In the genomic region with DNA sequence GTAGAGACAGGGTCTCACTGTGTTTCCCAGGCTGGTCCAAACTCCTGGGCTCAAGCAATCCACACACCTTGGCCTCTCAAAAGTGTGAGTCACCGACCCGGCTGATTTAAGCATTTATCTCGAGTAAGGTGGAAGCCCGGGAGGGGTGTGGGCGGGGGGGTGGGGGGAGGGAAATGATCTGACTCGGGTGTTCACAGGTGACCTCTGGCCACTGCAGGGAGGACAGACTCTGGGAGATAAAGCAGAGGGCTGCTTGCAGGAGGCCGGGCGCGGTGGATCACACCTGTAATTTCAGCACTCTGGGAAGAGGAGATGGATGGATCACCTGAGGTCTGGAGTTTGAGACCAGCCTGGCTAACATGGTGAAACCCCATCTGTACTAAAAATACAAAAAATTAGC, we compare ENCODE assay signal across 1 cellular context.
TF ChIP-seq lines count a peak whose summit lies in the region.

No MANE protein-coding gene starts in this region.

TF ChIP-seq in K562, 482 proteins besides CTCF, POLR2A, EP300 and RAD21:
- no peak for TF ChIP-seq CBX1 (IDR thresholded peaks at IDR 0.05; ENCODE audit: low read depth)
- TF ChIP-seq JUND (IDR thresholded peaks at IDR 0.05; ENCODE audit: borderline replicate concordance, low read depth, low read length): peak; percentile 44; the same call in 1 of the 2 replicates
- TF ChIP-seq JUND (tag; IDR thresholded peaks at IDR 0.05; ENCODE audit: borderline replicate concordance, low read depth, low read length): no peak; the same call in 2 of the 3 replicates
